In genomic region chr7:158818325-158819213, GRCh38 we compare ENCODE assay signal across 8 cellular contexts. TPM values are rescaled to one million over a fixed set of nuclear protein-coding genes. Genes with fewer than 3 reads are reported as not detected.
A peak's percentile ranks its signal among the peaks of the same experiment; 100 is the strongest.
DNase-seq lines count a peak whose midpoint lies in the region; ATAC-seq lines count a peak whose summit lies in the region.

No MANE protein-coding gene starts in this region.

- POLR2A ChIA-PET in naive thymus-derived CD4-positive, alpha-beta T cell (lab: Charles Lee), result interaction anchor here (0.6 to 2.6 kb wide), 4 partner anchors 9 to 70 kb away, joined by 4 to 18 read pairs (median 10); partner anchors contain the start of gene ESYT2

- H3K4me1 ChIP-seq in naive thymus-derived CD4-positive, alpha-beta T cell (ENCODE audit: control insufficient read depth in 2 of 2, insufficient read depth in 2 of 2, low read length in 2 of 2), result peaks cover 73 to 87% of the 10 kb centered on the region in 2 donors

- H3K4me3 Mint-ChIP-seq in naive thymus-derived CD4-positive, alpha-beta T cell, result peak overlapping the region; percentile 82 to 94 (median 87)

- CTCF ChIA-PET in naive thymus-derived CD4-positive, alpha-beta T cell (lab: Charles Lee), result interaction anchor here (0.9 to 1.1 kb wide), 3 partner anchors 20 to 36 kb away, joined by 3 to 4 read pairs (median 3); no protein-coding TSS in a partner anchor

- ATAC-seq in GM18511 (IDR thresholded peaks at IDR 0.05; ENCODE audit: unreplicated experiment) (peak; percentile 85), HG02973 (IDR thresholded peaks at IDR 0.05; ENCODE audit: unreplicated experiment) (peak; percentile 88), esophagus mucosa (peak; percentile 87)
- ATAC-seq in naive thymus-derived CD4-positive, alpha-beta T cell, result peak; percentile 85
- peak; percentile 78 for ATAC-seq in stimulated activated naive CD8-positive, alpha-beta T cell treated with anti-CD3 and anti-CD28 coated beads, Interleukin-15, Interleukin-2, amounts not matched to agents 100 U/mL and 50 U/mL, for 24 hours

- peaks cover 0 to 6% (median 0%) of the 10 kb centered on the region in 11 donors for H3K9me3 Mint-ChIP-seq in naive thymus-derived CD4-positive, alpha-beta T cell

- no peaks in the 10 kb centered on the region for H3K36me3 ChIP-seq in naive thymus-derived CD4-positive, alpha-beta T cell (ENCODE audit: control insufficient read depth in 2 of 3, insufficient read depth in 3 of 3, low read length in 3 of 3)

- no peaks in the 10 kb centered on the region for H3K9me3 ChIP-seq in naive thymus-derived CD4-positive, alpha-beta T cell (ENCODE audit: control insufficient read depth in 2 of 3, low read length in 3 of 3)

- peak overlapping the region; percentile 96 to 99 (median 98) for H3K27ac Mint-ChIP-seq in naive thymus-derived CD4-positive, alpha-beta T cell

- peak; percentile 98 for DNase-seq in A172 (ENCODE audit: low spot score)
- peak; percentile 41 for DNase-seq in NOMO-1 treated with dmso at 0.1 percent for 144 hours (lab: John Stamatoyannopoulos, UW; ENCODE audit: unreplicated experiment)
- DNase-seq in activated T-cell treated with anti-CD3 and anti-CD28 coated beads for 48 hours (ENCODE audit: low read depth), result peak; percentile 55
- peak; percentile 59 to 90 (median 83) for DNase-seq in naive thymus-derived CD4-positive, alpha-beta T cell
- DNase-seq in stimulated activated naive CD8-positive, alpha-beta T cell treated with anti-CD3 and anti-CD28 coated beads, Interleukin-15, Interleukin-2, amounts not matched to agents 100 U/mL and 50 U/mL, for 24 hours, result peak; percentile 74

- H3K27me3 Mint-ChIP-seq in naive thymus-derived CD4-positive, alpha-beta T cell, result no peaks in the 10 kb centered on the region

- intact Hi-C loops in naive thymus-derived CD4-positive, alpha-beta T cell (cut with micrococcal nuclease), result loop anchor here (1.0 to 2.0 kb wide), 5 partner anchors 8 to 46 kb away; partner anchors contain the start of genes ESYT2 (in 2 of the 2) and DYNC2I1 (in 1 of the 2)

- H3K36me3 Mint-ChIP-seq in naive thymus-derived CD4-positive, alpha-beta T cell, result peaks cover 0 to 13% (median 4%) of the 10 kb centered on the region in 5 donors

- H3K27me3 ChIP-seq in naive thymus-derived CD4-positive, alpha-beta T cell (ENCODE audit: control insufficient read depth in 2 of 2, insufficient read depth in 2 of 2, low read length in 2 of 2), result no peaks in the 10 kb centered on the region

- H3K4me3 ChIP-seq in naive thymus-derived CD4-positive, alpha-beta T cell (ENCODE audit: low read length), result peak overlapping the region; percentile 59

- peaks cover 75 to 97% (median 85%) of the 10 kb centered on the region in 7 donors for H3K4me1 Mint-ChIP-seq in naive thymus-derived CD4-positive, alpha-beta T cell

- H3K27ac ChIP-seq in naive thymus-derived CD4-positive, alpha-beta T cell (ENCODE audit: low read depth, low read length), result peak overlapping the region; percentile 94

RNA-seq across cellular contexts. Expression of gene ESYT2, which starts 10.7 kb away (rescaled TPM):
- total RNA-seq in A172 (2014; rRNA removed; shearing (Covaris generic)), result 48.4 and 50.1 TPM in 2 replicates
- total RNA-seq in esophagus mucosa, result 41.4 TPM
- total RNA-seq in naive thymus-derived CD4-positive, alpha-beta T cell, result 100 to 1,000 TPM; 103 to 129 (median 113) TPM
- 10 to 100 TPM; 46.3 to 87.2 TPM for polyA plus RNA-seq in naive thymus-derived CD4-positive, alpha-beta T cell

RNA-seq across cellular contexts. Expression of gene DYNC2I1, which starts 37.8 kb away (rescaled TPM):
- 3.9 and 9.6 TPM in 2 replicates for total RNA-seq in A172 (2014; rRNA removed; shearing (Covaris generic))
- 6.6 TPM for total RNA-seq in esophagus mucosa
- 10 to 100 TPM; 10.5 to 27.9 (median 15.4) TPM for total RNA-seq in naive thymus-derived CD4-positive, alpha-beta T cell
- 10 to 100 TPM; 16.8 to 22.1 TPM for polyA plus RNA-seq in naive thymus-derived CD4-positive, alpha-beta T cell

Comparison
In these comparisons a context has a peak if more than half of its experiments do, and no peak if none do; other contexts are left out.
1. Peak in every context shown above with its lines: DNase-seq, ATAC-seq, H3K4me3 ChIP-seq and H3K27ac ChIP-seq.
2. DNase-seq: peak in every context shown above with its lines; median percentile 98 in A172; 83 in naive thymus-derived CD4-positive, alpha-beta T cell; 74 in stimulated activated naive CD8-positive, alpha-beta T cell treated with anti-CD3 and anti-CD28 coated beads, Interleukin-15, Interleukin-2, amounts not matched to agents 100 U/mL and 50 U/mL, for 24 hours; 55 in activated T-cell treated with anti-CD3 and anti-CD28 coated beads for 48 hours; 41 in NOMO-1 treated with dmso at 0.1 percent for 144 hours.